ENCODE assay signal across 12 cellular contexts in the genomic region with DNA sequence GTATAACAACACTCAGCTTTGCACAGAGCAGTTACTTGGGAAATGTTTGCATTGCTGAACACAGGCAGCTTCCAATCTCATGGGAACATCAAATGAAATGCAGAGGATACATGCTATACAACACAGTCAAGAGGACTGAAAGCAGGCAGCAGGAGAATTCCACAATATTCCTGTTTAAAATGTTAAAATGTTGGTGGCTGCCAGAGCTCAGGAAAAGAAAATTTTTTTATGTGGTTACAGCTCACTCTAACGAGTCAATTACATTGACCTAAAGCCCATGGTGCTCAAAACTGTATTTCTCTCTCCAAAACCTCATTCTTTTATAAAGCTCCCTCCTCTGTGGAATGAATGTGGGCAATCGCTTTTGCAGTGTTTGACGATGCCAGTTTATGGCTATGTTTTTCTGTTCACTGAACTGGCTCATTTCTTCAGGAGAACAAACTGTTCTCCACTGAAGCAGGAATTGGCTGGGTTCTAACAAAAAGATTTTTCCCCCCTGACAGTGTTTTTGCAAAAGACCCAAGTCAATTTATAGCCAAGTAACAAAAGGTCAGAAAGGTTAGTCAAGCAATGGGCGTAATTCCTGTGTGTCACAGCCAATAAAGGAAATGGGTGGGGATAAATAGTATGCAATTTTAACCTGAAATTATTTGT.
DNase-seq lines count a peak whose midpoint lies in the region; ATAC-seq and TF ChIP-seq lines count a peak whose summit lies in the region.
"Had no signal": no experiment of that assay in that cellular context is flagged by ENCODE, and none has a peak within 500 bp of the region (broad histone marks: within the 10 kb centered on the region; RNA-seq: fewer than 3 reads in every experiment).

No MANE protein-coding gene starts in this region.

- no peak overlapping the region for H2BK12ac ChIP-seq in trophoblast cell (ENCODE audit: low read length)

- no peak overlapping the region for H2AFZ ChIP-seq in trophoblast cell (ENCODE audit: insufficient read depth, low read length, poor library complexity)

- peaks cover 38% of the 10 kb centered on the region for H3K4me1 Mint-ChIP-seq in neural crest cell
- H3K4me1 Mint-ChIP-seq: activated CD4-positive, alpha-beta T cell treated with anti-CD3 and anti-CD28 coated beads, Interleukin-2, amount 10 ng/mL, durations not matched to agents 7 days and 5 days had no signal

- no peaks in the 10 kb centered on the region for H3K9me3 ChIP-seq in upper lobe of right lung
- H3K9me3 ChIP-seq in trophoblast cell (ENCODE audit: insufficient read depth, low read depth, low read length), result no peaks in the 10 kb centered on the region

- H3K36me3 ChIP-seq in upper lobe of right lung, result no peaks in the 10 kb centered on the region
- H3K36me3 ChIP-seq in trophoblast cell (ENCODE audit: control insufficient read depth in 1 of 2, insufficient read depth in 2 of 2, low read length in 2 of 2), result no peaks in the 10 kb centered on the region

- H3K27ac ChIP-seq in upper lobe of right lung (peak overlapping the region; percentile 87), trophoblast cell (ENCODE audit: low read depth, low read length) (no peak overlapping the region)

- H4K12ac ChIP-seq in trophoblast cell (ENCODE audit: low read depth, low read length), result no peak overlapping the region

- no peak overlapping the region for H4K91ac ChIP-seq in trophoblast cell (ENCODE audit: low read depth, low read length)

- H3K23ac ChIP-seq in trophoblast cell (ENCODE audit: low read length), result no peak overlapping the region

- H3K36me3 Mint-ChIP-seq in neural crest cell (ENCODE audit: low read depth), result no peaks in the 10 kb centered on the region

- H3K27me3 Mint-ChIP-seq in neural crest cell (ENCODE audit: low read depth), result no peaks in the 10 kb centered on the region
- H3K27me3 Mint-ChIP-seq: activated CD4-positive, alpha-beta T cell treated with anti-CD3 and anti-CD28 coated beads, Interleukin-2, amount 10 ng/mL, durations not matched to agents 7 days and 5 days; stimulated activated naive CD8-positive, alpha-beta T cell treated with anti-CD3 and anti-CD28 coated beads, Interleukin-15, amount 100 ng/mL, for 72 hours had no signal

- peak; percentile 93 for DNase-seq in amniotic epithelial cell (ENCODE audit: low read depth)
- DNase-seq in germinal center (ENCODE audit: low spot score), result peak; percentile 22
- DNase-seq in neural crest cell (ENCODE audit: low read depth, low spot score), result no peak
- no peak for DNase-seq in upper lobe of right lung
- DNase-seq in trophoblast cell, result no peak
- no peak for DNase-seq in NCI-H1105 (lab: John Stamatoyannopoulos, UW)
- no peak for DNase-seq in NCI-H774 (lab: John Stamatoyannopoulos, UW)
- DNase-seq: activated CD4-positive, alpha-beta T cell treated with anti-CD3 and anti-CD28 coated beads, Interleukin-2, amount 10 ng/mL, durations not matched to agents 7 days and 5 days; central memory CD4-positive, alpha-beta T cell; stimulated activated naive CD8-positive, alpha-beta T cell treated with anti-CD3 and anti-CD28 coated beads, Interleukin-15, amount 100 ng/mL, for 72 hours had no signal

- intact Hi-C loops in upper lobe of right lung (cut with DNase I), result loop anchor here (10.0 kb wide), 1 partner anchor 86 kb away; no protein-coding TSS in a partner anchor

- no peak overlapping the region for H3K9ac ChIP-seq in trophoblast cell (ENCODE audit: low read length)

- H3K4me2 ChIP-seq in trophoblast cell (ENCODE audit: low read length), result no peak overlapping the region

- no peaks in the 10 kb centered on the region for H3K79me2 ChIP-seq in trophoblast cell (ENCODE audit: control insufficient read depth, insufficient read depth, low read length, poor library complexity)

- no peak overlapping the region for H2BK120ac ChIP-seq in trophoblast cell (ENCODE audit: insufficient read depth, low read length, poor library complexity)

- no peak overlapping the region for H3K4me3 ChIP-seq in upper lobe of right lung
- no peak overlapping the region for H3K4me3 ChIP-seq in trophoblast cell (ENCODE audit: low read depth, low read length)

- no peak overlapping the region for H3K18ac ChIP-seq in trophoblast cell (ENCODE audit: low read length)

- H3K4ac ChIP-seq in trophoblast cell (ENCODE audit: low read depth, low read length), result no peak overlapping the region

- H3K27ac Mint-ChIP-seq in neural crest cell (ENCODE audit: unreplicated experiment), result peak overlapping the region; percentile 3
- H3K27ac Mint-ChIP-seq: activated CD4-positive, alpha-beta T cell treated with anti-CD3 and anti-CD28 coated beads, Interleukin-2, amount 10 ng/mL, durations not matched to agents 7 days and 5 days had no signal

- H2BK5ac ChIP-seq in trophoblast cell (ENCODE audit: low read depth, low read length, poor library complexity), result no peak overlapping the region

- WGBS in trophoblast cell (ENCODE audit: extremely low coverage, insufficient coverage, insufficient read length), result no CpG with 5 or more reads among the region's 4 CpGs

- no peak overlapping the region for H3K4me3 Mint-ChIP-seq in neural crest cell
- H3K4me3 Mint-ChIP-seq: activated CD4-positive, alpha-beta T cell treated with anti-CD3 and anti-CD28 coated beads, Interleukin-2, amount 10 ng/mL, durations not matched to agents 7 days and 5 days; stimulated activated naive CD8-positive, alpha-beta T cell treated with anti-CD3 and anti-CD28 coated beads, Interleukin-15, amount 100 ng/mL, for 72 hours had no signal

- no peak overlapping the region for H3K14ac ChIP-seq in trophoblast cell (ENCODE audit: low read length)

- ATAC-seq in upper lobe of right lung, result peak; percentile 35
- ATAC-seq in GM21737 (IDR thresholded peaks at IDR 0.05; ENCODE audit: unreplicated experiment), result no peak
- ATAC-seq: HCT116; stimulated activated naive CD8-positive, alpha-beta T cell treated with anti-CD3 and anti-CD28 coated beads, Interleukin-15, amount 100 ng/mL, for 72 hours had no signal

- TF ChIP-seq CTCF in neural crest cell (conservative IDR thresholded peaks at IDR 0.05) (no peak), upper lobe of right lung (IDR thresholded peaks at IDR 0.05) (no peak)

- H3K9me3 Mint-ChIP-seq in neural crest cell, result no peaks in the 10 kb centered on the region
- H3K9me3 Mint-ChIP-seq: activated CD4-positive, alpha-beta T cell treated with anti-CD3 and anti-CD28 coated beads, Interleukin-2, amount 10 ng/mL, durations not matched to agents 7 days and 5 days; stimulated activated naive CD8-positive, alpha-beta T cell treated with anti-CD3 and anti-CD28 coated beads, Interleukin-15, amount 100 ng/mL, for 72 hours had no signal

- peaks cover 43% of the 10 kb centered on the region for H3K4me1 ChIP-seq in upper lobe of right lung
- no peaks in the 10 kb centered on the region for H3K4me1 ChIP-seq in trophoblast cell (ENCODE audit: control insufficient read depth in 1 of 2, insufficient read depth in 2 of 2, low read length in 2 of 2)

- H4K8ac ChIP-seq in trophoblast cell (ENCODE audit: low read depth, low read length), result no peak overlapping the region

- H3K79me1 ChIP-seq in trophoblast cell (ENCODE audit: low read length), result no peaks in the 10 kb centered on the region

- H2AK5ac ChIP-seq in trophoblast cell (ENCODE audit: low read length), result no peak overlapping the region

- H3K27me3 ChIP-seq in upper lobe of right lung (no peaks in the 10 kb centered on the region), trophoblast cell (ENCODE audit: insufficient read depth, low read length) (no peaks in the 10 kb centered on the region)

Comparison
In these comparisons a context has a peak if more than half of its experiments do, and no peak if none do; other contexts are left out.
1. DNase-seq: peak in amniotic epithelial cell (single experiment) and germinal center (single experiment); none in neural crest cell (single experiment), upper lobe of right lung (single experiment), trophoblast cell (0 of 2), NCI-H1105 (single experiment) and NCI-H774 (single experiment).